22 cellular contexts compared by ENCODE assay signal in genomic region chr7:76193478-76193877, GRCh38.
"Had no signal": no experiment of that assay in that cellular context is flagged by ENCODE, and none has a peak within 500 bp of the region (broad histone marks: within the 10 kb centered on the region; RNA-seq: fewer than 3 reads in every experiment).

No MANE protein-coding gene starts in this region.

- H3K27ac ChIP-seq: epithelial cell of prostate, esophagus muscularis mucosa, hepatocyte, pancreas, psoas muscle, sigmoid colon, skin epidermis, testis, tibial nerve had no signal

- H3K4me1 Mint-ChIP-seq: central memory CD8-positive, alpha-beta T cell; naive B cell; nephron; stimulated activated naive B cell treated with anti-CD40 and anti-IgM and Interleukin-4, amounts not matched to agents 10 μg/mL and 1 μg/mL and 100 μg/mL, for 72 hours; stimulated activated naive CD8-positive, alpha-beta T cell treated with anti-CD3 and anti-CD28 coated beads, Interleukin-15, amount 100 ng/mL, for 72 hours had no signal

- H3K36me3 ChIP-seq: esophagus muscularis mucosa, pancreas, sigmoid colon, tibial nerve had no signal

- H3K4me3 Mint-ChIP-seq: central memory CD8-positive, alpha-beta T cell; stimulated activated naive B cell treated with anti-CD40 and anti-IgM and Interleukin-4, amounts not matched to agents 10 μg/mL and 1 μg/mL and 100 μg/mL, for 72 hours; stimulated activated naive CD8-positive, alpha-beta T cell treated with anti-CD3 and anti-CD28 coated beads, Interleukin-15, amount 100 ng/mL, for 72 hours had no signal

- H3K79me2 ChIP-seq: hepatocyte had no signal

- FAIRE-seq: pancreas had no signal

- ATAC-seq: left colon; left ventricle myocardium superior; pancreas; psoas muscle; stimulated activated naive B cell treated with anti-CD40 and anti-IgM and Interleukin-4, amounts not matched to agents 10 μg/mL and 1 μg/mL and 100 μg/mL, for 72 hours; stimulated activated naive CD8-positive, alpha-beta T cell treated with anti-CD3 and anti-CD28 coated beads, Interleukin-15, amount 100 ng/mL, for 72 hours had no signal

- DNase-seq: effector memory CD4-positive, alpha-beta T cell; head of caudate nucleus; left colon; left ventricle myocardium superior; mesenchymal stem cell; naive B cell; pancreas; psoas muscle; sigmoid colon; stimulated activated CD4-positive, alpha-beta T cell treated with anti-CD3 and anti-CD28 coated beads, Interleukin-2, amount 100 ng/mL, for 24 hours; stimulated activated CD4-positive, alpha-beta T cell treated with anti-CD3 and anti-CD28 coated beads, Interleukin-4, amount 100 ng/mL, for 4 hours; stimulated activated naive B cell treated with anti-CD40 and anti-IgM and Interleukin-4, amounts not matched to agents 10 μg/mL and 1 μg/mL and 100 μg/mL, for 72 hours; stimulated activated naive CD8-positive, alpha-beta T cell treated with anti-CD3 and anti-CD28 coated beads, Interleukin-15, amount 100 ng/mL, for 72 hours; testis had no signal

- H3K4me1 ChIP-seq: esophagus muscularis mucosa, pancreas, psoas muscle, sigmoid colon, testis, tibial nerve had no signal

- H2AFZ ChIP-seq: hepatocyte had no signal

- H3K9me3 Mint-ChIP-seq: central memory CD8-positive, alpha-beta T cell; nephron had no signal

- H3K4me3 ChIP-seq: esophagus muscularis mucosa, hepatocyte, lung, pancreas, psoas muscle, sigmoid colon, skin epidermis, testis, tibial nerve had no signal

- H3K9me3 ChIP-seq: pancreas, testis had no signal

- H3K27ac Mint-ChIP-seq: stimulated activated naive B cell treated with anti-CD40 and anti-IgM and Interleukin-4, amounts not matched to agents 10 μg/mL and 1 μg/mL and 100 μg/mL, for 72 hours; stimulated activated naive CD8-positive, alpha-beta T cell treated with anti-CD3 and anti-CD28 coated beads, Interleukin-15, amount 100 ng/mL, for 72 hours had no signal

- H3K27me3 ChIP-seq: hepatocyte, pancreas, testis had no signal

- H3K4me2 ChIP-seq: hepatocyte had no signal
